ENCODE assay signal across 1 cellular context in the genomic region with DNA sequence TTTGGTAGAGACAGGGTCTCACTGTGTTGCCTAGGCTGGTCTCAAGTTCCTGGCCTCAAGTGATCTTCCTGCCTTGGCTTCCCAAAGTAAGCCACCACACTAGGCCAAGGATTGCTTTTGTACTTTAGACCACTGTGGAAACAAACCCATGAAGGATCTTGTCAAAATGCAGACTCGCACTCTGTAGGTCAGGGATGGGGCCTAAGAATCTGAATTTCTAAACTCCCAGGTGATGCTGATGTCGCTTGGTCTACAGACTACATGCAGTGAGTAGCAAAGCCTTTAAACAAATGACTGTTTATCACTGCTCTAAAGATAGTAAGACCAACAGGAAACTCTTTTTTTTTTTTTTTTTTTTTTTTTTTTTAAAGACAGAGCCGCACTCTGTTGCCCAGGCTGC.
A peak's percentile ranks its signal among the peaks of the same experiment; 100 is the strongest.
TF ChIP-seq lines count a peak whose summit lies in the region.

No MANE protein-coding gene starts in this region.

TF ChIP-seq in K562, 482 proteins besides CTCF, POLR2A, EP300 and RAD21:
- peak; percentile 20; the same call in 1 of the 2 replicates for TF ChIP-seq ZNF384 (IDR thresholded peaks at IDR 0.05; ENCODE audit: low read depth, low read length)
- TF ChIP-seq, protein P1, sequence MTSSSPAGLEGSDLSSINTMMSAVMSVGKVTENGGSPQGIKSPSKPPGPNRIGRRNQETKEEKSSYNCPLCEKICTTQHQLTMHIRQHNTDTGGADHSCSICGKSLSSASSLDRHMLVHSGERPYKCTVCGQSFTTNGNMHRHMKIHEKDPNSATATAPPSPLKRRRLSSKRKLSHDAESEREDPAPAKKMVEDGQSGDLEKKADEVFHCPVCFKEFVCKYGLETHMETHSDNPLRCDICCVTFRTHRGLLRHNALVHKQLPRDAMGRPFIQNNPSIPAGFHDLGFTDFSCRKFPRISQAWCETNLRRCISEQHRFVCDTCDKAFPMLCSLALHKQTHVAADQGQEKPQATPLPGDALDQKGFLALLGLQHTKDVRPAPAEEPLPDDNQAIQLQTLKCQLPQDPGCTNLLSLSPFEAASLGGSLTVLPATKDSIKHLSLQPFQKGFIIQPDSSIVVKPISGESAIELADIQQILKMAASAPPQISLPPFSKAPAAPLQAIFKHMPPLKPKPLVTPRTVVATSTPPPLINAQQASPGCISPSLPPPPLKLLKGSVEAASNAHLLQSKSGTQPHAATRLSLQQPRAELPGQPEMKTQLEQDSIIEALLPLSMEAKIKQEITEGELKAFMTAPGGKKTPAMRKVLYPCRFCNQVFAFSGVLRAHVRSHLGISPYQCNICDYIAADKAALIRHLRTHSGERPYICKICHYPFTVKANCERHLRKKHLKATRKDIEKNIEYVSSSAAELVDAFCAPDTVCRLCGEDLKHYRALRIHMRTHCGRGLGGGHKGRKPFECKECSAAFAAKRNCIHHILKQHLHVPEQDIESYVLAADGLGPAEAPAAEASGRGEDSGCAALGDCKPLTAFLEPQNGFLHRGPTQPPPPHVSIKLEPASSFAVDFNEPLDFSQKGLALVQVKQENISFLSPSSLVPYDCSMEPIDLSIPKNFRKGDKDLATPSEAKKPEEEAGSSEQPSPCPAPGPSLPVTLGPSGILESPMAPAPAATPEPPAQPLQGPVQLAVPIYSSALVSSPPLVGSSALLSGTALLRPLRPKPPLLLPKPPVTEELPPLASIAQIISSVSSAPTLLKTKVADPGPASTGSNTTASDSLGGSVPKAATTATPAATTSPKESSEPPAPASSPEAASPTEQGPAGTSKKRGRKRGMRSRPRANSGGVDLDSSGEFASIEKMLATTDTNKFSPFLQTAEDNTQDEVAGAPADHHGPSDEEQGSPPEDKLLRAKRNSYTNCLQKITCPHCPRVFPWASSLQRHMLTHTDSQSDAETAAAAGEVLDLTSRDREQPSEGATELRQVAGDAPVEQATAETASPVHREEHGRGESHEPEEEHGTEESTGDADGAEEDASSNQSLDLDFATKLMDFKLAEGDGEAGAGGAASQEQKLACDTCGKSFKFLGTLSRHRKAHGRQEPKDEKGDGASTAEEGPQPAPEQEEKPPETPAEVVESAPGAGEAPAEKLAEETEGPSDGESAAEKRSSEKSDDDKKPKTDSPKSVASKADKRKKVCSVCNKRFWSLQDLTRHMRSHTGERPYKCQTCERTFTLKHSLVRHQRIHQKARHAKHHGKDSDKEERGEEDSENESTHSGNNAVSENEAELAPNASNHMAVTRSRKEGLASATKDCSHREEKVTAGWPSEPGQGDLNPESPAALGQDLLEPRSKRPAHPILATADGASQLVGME (CRISPR knock-in tag; IDR thresholded peaks at IDR 0.05), result no peak
